11 cellular contexts compared by ENCODE assay signal in genomic region chr7:45888185-45888992, GRCh38. TPM values are rescaled to one million over a fixed set of nuclear protein-coding genes. Genes with fewer than 3 reads are reported as not detected.
DNase-seq lines count a peak whose midpoint lies in the region; ATAC-seq lines count a peak whose summit lies in the region.
"Had no signal": no experiment of that assay in that cellular context is flagged by ENCODE, and none has a peak within 500 bp of the region (broad histone marks: within the 10 kb centered on the region; RNA-seq: fewer than 3 reads in every experiment).

TSS of gene IGFBP1 (plus strand) at chr7:45888488. CDS start at chr7:45888653, 165 bp downstream.

- H3K4me1 Mint-ChIP-seq in stimulated activated naive CD8-positive, alpha-beta T cell treated with anti-CD3 and anti-CD28 coated beads, Interleukin-15, amount 100 ng/mL, for 72 hours, result peaks cover 6% of the 10 kb centered on the region
- peaks cover 2% of the 10 kb centered on the region for H3K4me1 Mint-ChIP-seq in activated CD4-positive, alpha-beta memory T cell treated with anti-CD3 and anti-CD28 coated beads for 36 hours (ENCODE audit: low read depth)

- H3K4me3 Mint-ChIP-seq in stimulated activated naive CD8-positive, alpha-beta T cell treated with anti-CD3 and anti-CD28 coated beads, Interleukin-15, amount 100 ng/mL, for 72 hours, result peak within 1 kb of the TSS; percentile 23 to 65
- H3K4me3 Mint-ChIP-seq in activated CD4-positive, alpha-beta memory T cell treated with anti-CD3 and anti-CD28 coated beads for 36 hours, result no peak within 1 kb of the TSS

- H3K9me3 ChIP-seq in iPS-18c (ENCODE audit: control insufficient read depth, insufficient read depth, low read length), result peaks cover 2% of the 10 kb centered on the region
- H3K9me3 ChIP-seq: tibial nerve had no signal

- peak; percentile 47 for ATAC-seq in stimulated activated naive CD8-positive, alpha-beta T cell treated with anti-CD3 and anti-CD28 coated beads, Interleukin-15, amount 100 ng/mL, for 72 hours
- ATAC-seq in HG02610 (IDR thresholded peaks at IDR 0.05; ENCODE audit: unreplicated experiment) (no peak), HG03039 (IDR thresholded peaks at IDR 0.05; ENCODE audit: unreplicated experiment) (no peak)

- no peaks in the 10 kb centered on the region for H3K36me3 Mint-ChIP-seq in activated CD4-positive, alpha-beta memory T cell treated with anti-CD3 and anti-CD28 coated beads for 36 hours

- peak within 1 kb of the TSS; percentile 57 for H3K4me3 ChIP-seq in iPS-18c (ENCODE audit: insufficient read depth, low read depth, low read length)

- DNase-seq in NCI-H1417 (lab: John Stamatoyannopoulos, UW), result peak in 2 of 3 experiments; percentile 58 to 64
- no peak for DNase-seq in NCI-H1417 treated with DMSO at 0.1 percent for 48 hours (lab: John Stamatoyannopoulos, UW)
- DNase-seq in astrocyte of the hippocampus (ENCODE audit: low read depth, low spot score), result peak; percentile 60
- DNase-seq in stimulated activated naive CD8-positive, alpha-beta T cell treated with anti-CD3 and anti-CD28 coated beads, Interleukin-15, amount 100 ng/mL, for 72 hours, result no peak
- DNase-seq in activated CD4-positive, alpha-beta memory T cell treated with anti-CD3 and anti-CD28 coated beads for 36 hours, result no peak
- DNase-seq: AML-193 had no signal

- H3K27ac Mint-ChIP-seq in stimulated activated naive CD8-positive, alpha-beta T cell treated with anti-CD3 and anti-CD28 coated beads, Interleukin-15, amount 100 ng/mL, for 72 hours, result no peak within 1 kb of the TSS
- no peak within 1 kb of the TSS for H3K27ac Mint-ChIP-seq in activated CD4-positive, alpha-beta memory T cell treated with anti-CD3 and anti-CD28 coated beads for 36 hours

- no peaks in the 10 kb centered on the region for H3K9me3 Mint-ChIP-seq in stimulated activated naive CD8-positive, alpha-beta T cell treated with anti-CD3 and anti-CD28 coated beads, Interleukin-15, amount 100 ng/mL, for 72 hours
- no peaks in the 10 kb centered on the region for H3K9me3 Mint-ChIP-seq in activated CD4-positive, alpha-beta memory T cell treated with anti-CD3 and anti-CD28 coated beads for 36 hours

- POLR2A ChIA-PET in activated CD4-positive, alpha-beta memory T cell treated with anti-CD3 and anti-CD28 coated beads for 36 hours (lab: Charles Lee), result no interaction called here

- intact Hi-C loops in activated CD4-positive, alpha-beta memory T cell treated with anti-CD3 and anti-CD28 coated beads for 36 hours (cut with micrococcal nuclease), result no loop called here

- CTCF ChIA-PET in activated CD4-positive, alpha-beta memory T cell treated with anti-CD3 and anti-CD28 coated beads for 36 hours (lab: Charles Lee), result interaction anchor here (0.6 to 1.8 kb wide), 2 partner anchors 34 to 100 kb away, joined by 3 to 5 read pairs; no protein-coding TSS in a partner anchor

- H3K27me3 Mint-ChIP-seq in stimulated activated naive CD8-positive, alpha-beta T cell treated with anti-CD3 and anti-CD28 coated beads, Interleukin-15, amount 100 ng/mL, for 72 hours, result peaks cover 79% of the 10 kb centered on the region
- peaks cover 48% of the 10 kb centered on the region for H3K27me3 Mint-ChIP-seq in activated CD4-positive, alpha-beta memory T cell treated with anti-CD3 and anti-CD28 coated beads for 36 hours

RNA-seq across cellular contexts. Expression of gene IGFBP1, which starts in this region (rescaled TPM):
- total RNA-seq in activated CD4-positive, alpha-beta memory T cell treated with anti-CD3 and anti-CD28 coated beads for 36 hours, result not detected
- total RNA-seq: lower leg skin, tibial nerve had no signal

Comparison
In these comparisons a context has a peak if more than half of its experiments do, and no peak if none do; other contexts are left out.
1. DNase-seq: peak in NCI-H1417 (2 of 3) and astrocyte of the hippocampus (single experiment); none in NCI-H1417 treated with DMSO at 0.1 percent for 48 hours (single experiment), stimulated activated naive CD8-positive, alpha-beta T cell treated with anti-CD3 and anti-CD28 coated beads, Interleukin-15, amount 100 ng/mL, for 72 hours (0 of 2) and activated CD4-positive, alpha-beta memory T cell treated with anti-CD3 and anti-CD28 coated beads for 36 hours (single experiment).